In the genomic region with DNA sequence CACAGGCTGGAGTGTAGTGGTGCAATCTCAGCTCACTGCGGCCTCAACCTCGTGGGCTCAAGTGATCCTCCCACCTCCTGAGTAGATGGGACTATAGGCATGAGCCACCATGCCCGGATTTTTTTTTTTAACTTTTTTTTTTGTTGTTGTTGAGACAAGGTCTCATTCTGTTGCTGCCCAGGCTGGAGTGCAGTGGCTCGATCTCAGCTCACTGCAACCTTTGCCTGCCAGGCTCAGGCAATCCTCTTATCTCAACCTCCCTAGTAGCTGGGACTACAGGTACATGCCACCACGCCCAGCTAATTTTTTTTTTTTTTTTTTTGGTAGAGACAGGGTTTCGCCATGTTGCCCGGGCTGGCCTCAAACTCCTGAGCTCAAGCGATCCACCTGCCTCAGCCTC, we compare ENCODE assay signal across 8 cellular contexts.
"Had no signal": no experiment of that assay in that cellular context is flagged by ENCODE, and none has a peak within 500 bp of the region (broad histone marks: within the 10 kb centered on the region; RNA-seq: fewer than 3 reads in every experiment).

No MANE protein-coding gene starts in this region.

- H3K4me3 ChIP-seq: GM12878 had no signal

- DNase-seq: GDM1, GF-D8 had no signal

- FAIRE-seq: G401.6, GM12878, GM12891, GM12892, GM18507, GM19239 had no signal
